Comparison of ENCODE assay signal across 1 cellular context in the genomic region with DNA sequence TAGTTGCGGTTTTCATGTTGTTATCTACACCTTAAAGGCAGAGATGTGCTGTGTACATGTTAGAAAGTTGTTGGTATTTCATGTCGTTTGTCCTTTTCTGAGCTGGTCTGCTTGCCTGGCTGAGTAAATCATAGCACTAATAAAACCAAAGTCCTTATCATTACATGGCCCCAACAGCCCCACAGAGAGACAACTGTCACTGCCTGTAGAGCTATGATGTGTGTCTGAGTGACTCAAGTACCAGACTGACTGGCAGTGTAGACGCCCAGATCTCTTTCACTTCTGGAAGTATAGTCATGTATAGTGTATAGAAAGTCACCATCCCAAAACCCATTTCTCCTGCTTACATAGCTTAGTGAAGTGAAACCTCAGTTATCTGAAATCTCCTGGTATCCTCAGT.
TF ChIP-seq lines count a peak whose summit lies in the region.

No MANE protein-coding gene starts in this region.

TF ChIP-seq in HCT116, 20 proteins besides CTCF, POLR2A, EP300 and RAD21 (continued from another document):
- TF ChIP-seq, protein P1, sequence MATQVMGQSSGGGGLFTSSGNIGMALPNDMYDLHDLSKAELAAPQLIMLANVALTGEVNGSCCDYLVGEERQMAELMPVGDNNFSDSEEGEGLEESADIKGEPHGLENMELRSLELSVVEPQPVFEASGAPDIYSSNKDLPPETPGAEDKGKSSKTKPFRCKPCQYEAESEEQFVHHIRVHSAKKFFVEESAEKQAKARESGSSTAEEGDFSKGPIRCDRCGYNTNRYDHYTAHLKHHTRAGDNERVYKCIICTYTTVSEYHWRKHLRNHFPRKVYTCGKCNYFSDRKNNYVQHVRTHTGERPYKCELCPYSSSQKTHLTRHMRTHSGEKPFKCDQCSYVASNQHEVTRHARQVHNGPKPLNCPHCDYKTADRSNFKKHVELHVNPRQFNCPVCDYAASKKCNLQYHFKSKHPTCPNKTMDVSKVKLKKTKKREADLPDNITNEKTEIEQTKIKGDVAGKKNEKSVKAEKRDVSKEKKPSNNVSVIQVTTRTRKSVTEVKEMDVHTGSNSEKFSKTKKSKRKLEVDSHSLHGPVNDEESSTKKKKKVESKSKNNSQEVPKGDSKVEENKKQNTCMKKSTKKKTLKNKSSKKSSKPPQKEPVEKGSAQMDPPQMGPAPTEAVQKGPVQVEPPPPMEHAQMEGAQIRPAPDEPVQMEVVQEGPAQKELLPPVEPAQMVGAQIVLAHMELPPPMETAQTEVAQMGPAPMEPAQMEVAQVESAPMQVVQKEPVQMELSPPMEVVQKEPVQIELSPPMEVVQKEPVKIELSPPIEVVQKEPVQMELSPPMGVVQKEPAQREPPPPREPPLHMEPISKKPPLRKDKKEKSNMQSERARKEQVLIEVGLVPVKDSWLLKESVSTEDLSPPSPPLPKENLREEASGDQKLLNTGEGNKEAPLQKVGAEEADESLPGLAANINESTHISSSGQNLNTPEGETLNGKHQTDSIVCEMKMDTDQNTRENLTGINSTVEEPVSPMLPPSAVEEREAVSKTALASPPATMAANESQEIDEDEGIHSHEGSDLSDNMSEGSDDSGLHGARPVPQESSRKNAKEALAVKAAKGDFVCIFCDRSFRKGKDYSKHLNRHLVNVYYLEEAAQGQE (IDR thresholded peaks at IDR 0.05; ENCODE audit: low read depth), result no peak
- TF ChIP-seq YY1 (IDR thresholded peaks at IDR 0.05; ENCODE audit: extremely low read depth, insufficient replicate concordance, low read depth, low read length), result no peak
- TF ChIP-seq ZNF274 (IDR thresholded peaks at IDR 0.05; ENCODE audit: low read depth, low read length), result no peak
- no peak for TF ChIP-seq FOSL1 (IDR thresholded peaks at IDR 0.05; ENCODE audit: low read depth)
